ENCODE assay signal across 1 cellular context in the genomic region with DNA sequence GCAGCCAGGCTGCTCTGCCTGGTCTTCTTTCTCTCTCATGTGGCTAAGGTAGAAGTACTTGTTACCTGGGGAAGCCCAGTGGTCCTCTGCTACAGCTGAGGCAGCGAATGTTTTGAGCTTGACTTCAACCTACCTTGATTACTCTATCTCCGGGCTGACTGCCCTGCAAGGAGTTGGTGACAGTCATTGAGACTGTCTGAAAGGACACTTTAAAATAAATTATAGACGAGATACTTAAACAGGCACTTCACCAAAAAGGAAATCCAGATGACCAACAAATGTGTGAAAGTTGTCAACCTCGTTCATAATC.
TF ChIP-seq lines count a peak whose summit lies in the region.

No MANE protein-coding gene starts in this region.

TF ChIP-seq in H1, 55 proteins besides CTCF, POLR2A, EP300 and RAD21 (continued from another document):
- TF ChIP-seq, protein P1, sequence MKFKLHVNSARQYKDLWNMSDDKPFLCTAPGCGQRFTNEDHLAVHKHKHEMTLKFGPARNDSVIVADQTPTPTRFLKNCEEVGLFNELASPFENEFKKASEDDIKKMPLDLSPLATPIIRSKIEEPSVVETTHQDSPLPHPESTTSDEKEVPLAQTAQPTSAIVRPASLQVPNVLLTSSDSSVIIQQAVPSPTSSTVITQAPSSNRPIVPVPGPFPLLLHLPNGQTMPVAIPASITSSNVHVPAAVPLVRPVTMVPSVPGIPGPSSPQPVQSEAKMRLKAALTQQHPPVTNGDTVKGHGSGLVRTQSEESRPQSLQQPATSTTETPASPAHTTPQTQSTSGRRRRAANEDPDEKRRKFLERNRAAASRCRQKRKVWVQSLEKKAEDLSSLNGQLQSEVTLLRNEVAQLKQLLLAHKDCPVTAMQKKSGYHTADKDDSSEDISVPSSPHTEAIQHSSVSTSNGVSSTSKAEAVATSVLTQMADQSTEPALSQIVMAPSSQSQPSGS (IDR thresholded peaks at IDR 0.05; ENCODE audit: low read length), result no peak
- TF ChIP-seq KDM1A (IDR thresholded peaks at IDR 0.05; ENCODE audit: borderline replicate concordance, low read length), result no peak
- no peak for TF ChIP-seq HDAC2 (IDR thresholded peaks at IDR 0.05; ENCODE audit: borderline replicate concordance in 1 of 2, low read depth in 2 of 2, low read length in 2 of 2)
- TF ChIP-seq EGR1 (IDR thresholded peaks at IDR 0.05; ENCODE audit: borderline replicate concordance, low read depth, low read length), result no peak
- no peak for TF ChIP-seq SP4 (IDR thresholded peaks at IDR 0.05; ENCODE audit: low read length)
- TF ChIP-seq CEBPB (IDR thresholded peaks at IDR 0.05; ENCODE audit: low read depth, low read length), result no peak
- TF ChIP-seq CHD1 (IDR thresholded peaks at IDR 0.05; ENCODE audit: low read depth, low read length), result no peak
- TF ChIP-seq TAF1 (IDR thresholded peaks at IDR 0.05; ENCODE audit: low read depth, low read length), result no peak
- no peak for TF ChIP-seq SP2 (IDR thresholded peaks at IDR 0.05; ENCODE audit: low read length)
- no peak for TF ChIP-seq TAF7 (optimal IDR thresholded peaks at IDR 0.05; ENCODE audit: borderline replicate concordance, low read depth, low read length)
- no peak for TF ChIP-seq ASH2L (IDR thresholded peaks at IDR 0.05; ENCODE audit: low read length)
- no peak for TF ChIP-seq CBX8 (IDR thresholded peaks at IDR 0.05; ENCODE audit: borderline replicate concordance, low read depth, low read length)
- TF ChIP-seq SUZ12 (IDR thresholded peaks at IDR 0.05; ENCODE audit: low read length), result no peak
